8 cellular contexts compared by ENCODE assay signal in genomic region chr20:1803216-1804128, GRCh38.
A peak's percentile ranks its signal among the peaks of the same experiment; 100 is the strongest.
DNase-seq lines count a peak whose midpoint lies in the region; ATAC-seq and TF ChIP-seq lines count a peak whose summit lies in the region.

No MANE protein-coding gene starts in this region.

- H3K4me1 ChIP-seq in CD8-positive, alpha-beta T cell (ENCODE audit: insufficient read depth, low read length): peaks cover 11% of the 10 kb centered on the region
- H3K4me1 ChIP-seq in HAP-1 (peaks cover 10% of the 10 kb centered on the region), stomach smooth muscle (ENCODE audit: control insufficient read depth, insufficient read depth, low read length) (peaks cover 19% of the 10 kb centered on the region)

- in situ Hi-C loops in HAP-1 (cut with MboI; ENCODE audit: low sequenced_read_pairs): no loop called here

- H3K9me3 ChIP-seq in CD8-positive, alpha-beta T cell (ENCODE audit: low read length): no peaks in the 10 kb centered on the region
- H3K9me3 ChIP-seq in HAP-1 (no peaks in the 10 kb centered on the region), stomach smooth muscle (ENCODE audit: control insufficient read depth in 2 of 2, low read length in 2 of 2) (no peaks in the 10 kb centered on the region)

- TF ChIP-seq POLR2A in lower leg skin (IDR thresholded peaks at IDR 0.05): no peak

- no peaks in the 10 kb centered on the region for H3K36me3 ChIP-seq in CD8-positive, alpha-beta T cell (ENCODE audit: insufficient read depth, low read length)
- H3K36me3 ChIP-seq in HAP-1 (replicated peaks) (no peaks in the 10 kb centered on the region), stomach smooth muscle (ENCODE audit: control insufficient read depth in 2 of 2, insufficient read depth in 2 of 2, low read length in 2 of 2) (no peaks in the 10 kb centered on the region)

- CTCF ChIA-PET in CD8-positive, alpha-beta T cell (lab: Charles Lee): no interaction called here

- no peak for TF ChIP-seq CTCF in CD8-positive, alpha-beta T cell (IDR thresholded peaks at IDR 0.05)
- no peak for TF ChIP-seq CTCF in lower leg skin (IDR thresholded peaks at IDR 0.05)

- intact Hi-C loops in CD8-positive, alpha-beta T cell (cut with DNase I, micrococcal nuclease): no loop called here
- intact Hi-C loops in lower leg skin (cut with DNase I; ENCODE audit: low total_unique reads): no loop called here

- H3K4me3 Mint-ChIP-seq in CD8-positive, alpha-beta T cell: peak overlapping the region; percentile 44

- WGBS in lower leg skin, 2 donors: 1% methylated on average over 71 to 74 of the region's 96 CpGs

- no peak for ATAC-seq in CD8-positive, alpha-beta T cell
- no peak for ATAC-seq in HG03280 (IDR thresholded peaks at IDR 0.05; ENCODE audit: unreplicated experiment)

- POLR2A ChIA-PET in CD8-positive, alpha-beta T cell (lab: Charles Lee): no interaction called here

- H3K27me3 ChIP-seq in CD8-positive, alpha-beta T cell (ENCODE audit: insufficient read depth, low read length): peaks cover 21% of the 10 kb centered on the region
- H3K27me3 ChIP-seq in HAP-1 (ENCODE audit: low read depth): peaks cover 20% of the 10 kb centered on the region
- H3K27me3 ChIP-seq in stomach smooth muscle (ENCODE audit: control insufficient read depth in 1 of 2, insufficient read depth in 2 of 2, low read length in 2 of 2): peaks cover 0 to 2% of the 10 kb centered on the region in 2 donors

- H3K27me3 Mint-ChIP-seq in CD8-positive, alpha-beta T cell (ENCODE audit: low read depth): peaks cover 67% of the 10 kb centered on the region

- peaks cover 14% of the 10 kb centered on the region for H3K4me1 Mint-ChIP-seq in CD8-positive, alpha-beta T cell (ENCODE audit: low read depth)

- H3K9ac ChIP-seq in stomach smooth muscle (ENCODE audit: low read length in 2 of 2): peak overlapping the region; percentile 36 to 57

- H3K27ac ChIP-seq in CD8-positive, alpha-beta T cell (ENCODE audit: low read depth, low read length): no peak overlapping the region
- H3K27ac ChIP-seq in stomach smooth muscle (ENCODE audit: low read length): no peak overlapping the region

- peak overlapping the region; percentile 33 for H3K4me3 ChIP-seq in CD8-positive, alpha-beta T cell (ENCODE audit: low read depth, low read length)
- H3K4me3 ChIP-seq in HAP-1: peak overlapping the region; percentile 34
- peak overlapping the region; percentile 24 for H3K4me3 ChIP-seq in lower leg skin (ENCODE audit: low read depth, poor library complexity, severe bottlenecking)
- H3K4me3 ChIP-seq in stomach smooth muscle (ENCODE audit: low read length in 2 of 2): peak overlapping the region; percentile 65 to 74

- H3K27ac Mint-ChIP-seq in CD8-positive, alpha-beta T cell: no peak overlapping the region

- peak in 3 of 7 experiments; percentile 10 to 45 (median 30) for DNase-seq in CD8-positive, alpha-beta T cell
- DNase-seq in HAP-1 (ENCODE audit: low spot score in 2 of 2) (peak; percentile 26 to 59), SIG-M5 treated with dmso at 0.1 percent for 504 hours (lab: John Stamatoyannopoulos, UW; ENCODE audit: unreplicated experiment) (peak; percentile 91), dermis microvascular lymphatic vessel endothelial cell (ENCODE audit: low read depth in 2 of 2) (peak; percentile 69 to 84), lower leg skin (ENCODE audit: low spot score in 2 of 2) (peak; percentile 55 to 90), activated gamma-delta T cell (lab: John Stamatoyannopoulos, UW) (no peak)

- H3K9me3 Mint-ChIP-seq in CD8-positive, alpha-beta T cell: no peaks in the 10 kb centered on the region

- no peaks in the 10 kb centered on the region for H3K36me3 Mint-ChIP-seq in CD8-positive, alpha-beta T cell
